In the genomic region with DNA sequence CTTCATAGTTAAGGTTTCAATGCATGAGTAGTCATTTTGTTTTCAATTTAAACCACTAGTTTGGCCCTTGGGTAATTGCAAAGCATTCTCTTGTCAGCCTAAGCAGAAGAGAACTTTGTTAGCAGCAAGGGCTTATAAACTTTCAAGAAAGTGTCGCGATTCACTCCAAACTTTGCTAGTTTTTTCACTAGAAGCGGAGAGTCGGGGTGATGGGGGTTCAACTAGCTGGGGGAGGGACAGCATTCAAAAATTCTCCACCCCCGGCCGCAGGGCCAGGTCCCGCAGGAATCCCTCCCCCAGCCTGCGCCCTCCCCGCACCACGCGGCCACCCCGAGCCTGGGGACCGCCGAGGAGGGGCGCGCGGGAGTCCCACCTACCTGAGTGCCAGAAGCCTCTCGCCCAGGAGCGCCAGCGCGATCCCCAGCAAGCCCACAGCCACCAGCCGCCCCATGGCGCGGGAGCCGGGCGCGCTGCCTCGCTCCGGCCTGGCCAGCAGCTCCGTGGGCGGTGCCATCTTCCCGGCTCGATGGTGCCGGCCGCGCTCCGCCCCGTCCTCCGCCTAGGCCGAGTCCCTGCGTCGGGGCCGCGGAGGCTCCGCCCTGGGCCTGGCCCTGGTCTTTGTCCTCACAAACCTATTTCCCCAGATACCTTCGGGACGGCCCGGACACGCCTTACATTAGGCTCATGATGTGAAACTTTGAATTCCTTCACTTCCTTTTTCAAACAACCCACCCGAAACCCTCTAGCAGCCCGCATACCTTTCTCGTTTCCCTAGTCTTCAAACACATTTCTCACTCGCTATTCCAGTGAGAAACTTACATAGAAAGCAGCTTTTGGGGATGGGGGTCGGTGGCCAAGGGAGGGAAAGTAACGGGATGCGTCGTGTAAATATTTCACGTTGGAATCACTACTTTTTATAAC, we compare ENCODE assay signal across 1 cellular context.
TF ChIP-seq lines count a peak whose summit lies in the region.

A gene (minus strand): TSS at position 528 of the 921 bp plus-strand sequence. CDS start 77 bp downstream, at position 451.

TF ChIP-seq in WTC11, 78 proteins besides CTCF, POLR2A, EP300 and RAD21 (continued from another document and continues in another):
- TF ChIP-seq, protein P1, sequence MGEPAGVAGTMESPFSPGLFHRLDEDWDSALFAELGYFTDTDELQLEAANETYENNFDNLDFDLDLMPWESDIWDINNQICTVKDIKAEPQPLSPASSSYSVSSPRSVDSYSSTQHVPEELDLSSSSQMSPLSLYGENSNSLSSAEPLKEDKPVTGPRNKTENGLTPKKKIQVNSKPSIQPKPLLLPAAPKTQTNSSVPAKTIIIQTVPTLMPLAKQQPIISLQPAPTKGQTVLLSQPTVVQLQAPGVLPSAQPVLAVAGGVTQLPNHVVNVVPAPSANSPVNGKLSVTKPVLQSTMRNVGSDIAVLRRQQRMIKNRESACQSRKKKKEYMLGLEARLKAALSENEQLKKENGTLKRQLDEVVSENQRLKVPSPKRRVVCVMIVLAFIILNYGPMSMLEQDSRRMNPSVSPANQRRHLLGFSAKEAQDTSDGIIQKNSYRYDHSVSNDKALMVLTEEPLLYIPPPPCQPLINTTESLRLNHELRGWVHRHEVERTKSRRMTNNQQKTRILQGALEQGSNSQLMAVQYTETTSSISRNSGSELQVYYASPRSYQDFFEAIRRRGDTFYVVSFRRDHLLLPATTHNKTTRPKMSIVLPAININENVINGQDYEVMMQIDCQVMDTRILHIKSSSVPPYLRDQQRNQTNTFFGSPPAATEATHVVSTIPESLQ (CRISPR knock-in tag; IDR thresholded peaks at IDR 0.05), result no peak
- TF ChIP-seq, protein P2, sequence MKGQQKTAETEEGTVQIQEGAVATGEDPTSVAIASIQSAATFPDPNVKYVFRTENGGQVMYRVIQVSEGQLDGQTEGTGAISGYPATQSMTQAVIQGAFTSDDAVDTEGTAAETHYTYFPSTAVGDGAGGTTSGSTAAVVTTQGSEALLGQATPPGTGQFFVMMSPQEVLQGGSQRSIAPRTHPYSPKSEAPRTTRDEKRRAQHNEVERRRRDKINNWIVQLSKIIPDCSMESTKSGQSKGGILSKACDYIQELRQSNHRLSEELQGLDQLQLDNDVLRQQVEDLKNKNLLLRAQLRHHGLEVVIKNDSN (CRISPR knock-in tag; IDR thresholded peaks at IDR 0.05), result no peak
- no peak for TF ChIP-seq CBFB (CRISPR knock-in tag; IDR thresholded peaks at IDR 0.05; ENCODE audit: low read depth)
- peak; percentile 61 for TF ChIP-seq TEAD1 (CRISPR knock-in tag; IDR thresholded peaks at IDR 0.05)
- TF ChIP-seq ZNF138 (CRISPR knock-in tag; conservative IDR thresholded peaks at IDR 0.05), result no peak
- TF ChIP-seq CREB1 (CRISPR knock-in tag; IDR thresholded peaks at IDR 0.05), result no peak
- TF ChIP-seq MYBL2 (CRISPR knock-in tag; IDR thresholded peaks at IDR 0.05), result 0 out of 2 replicates have a peak, but pooled peaks have one; percentile 27
- TF ChIP-seq, protein P3, sequence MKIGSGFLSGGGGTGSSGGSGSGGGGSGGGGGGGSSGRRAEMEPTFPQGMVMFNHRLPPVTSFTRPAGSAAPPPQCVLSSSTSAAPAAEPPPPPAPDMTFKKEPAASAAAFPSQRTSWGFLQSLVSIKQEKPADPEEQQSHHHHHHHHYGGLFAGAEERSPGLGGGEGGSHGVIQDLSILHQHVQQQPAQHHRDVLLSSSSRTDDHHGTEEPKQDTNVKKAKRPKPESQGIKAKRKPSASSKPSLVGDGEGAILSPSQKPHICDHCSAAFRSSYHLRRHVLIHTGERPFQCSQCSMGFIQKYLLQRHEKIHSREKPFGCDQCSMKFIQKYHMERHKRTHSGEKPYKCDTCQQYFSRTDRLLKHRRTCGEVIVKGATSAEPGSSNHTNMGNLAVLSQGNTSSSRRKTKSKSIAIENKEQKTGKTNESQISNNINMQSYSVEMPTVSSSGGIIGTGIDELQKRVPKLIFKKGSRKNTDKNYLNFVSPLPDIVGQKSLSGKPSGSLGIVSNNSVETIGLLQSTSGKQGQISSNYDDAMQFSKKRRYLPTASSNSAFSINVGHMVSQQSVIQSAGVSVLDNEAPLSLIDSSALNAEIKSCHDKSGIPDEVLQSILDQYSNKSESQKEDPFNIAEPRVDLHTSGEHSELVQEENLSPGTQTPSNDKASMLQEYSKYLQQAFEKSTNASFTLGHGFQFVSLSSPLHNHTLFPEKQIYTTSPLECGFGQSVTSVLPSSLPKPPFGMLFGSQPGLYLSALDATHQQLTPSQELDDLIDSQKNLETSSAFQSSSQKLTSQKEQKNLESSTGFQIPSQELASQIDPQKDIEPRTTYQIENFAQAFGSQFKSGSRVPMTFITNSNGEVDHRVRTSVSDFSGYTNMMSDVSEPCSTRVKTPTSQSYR (CRISPR knock-in tag; IDR thresholded peaks at IDR 0.05), result no peak
- TF ChIP-seq ZNF219 (CRISPR knock-in tag; IDR thresholded peaks at IDR 0.05; ENCODE audit: borderline replicate concordance), result peak; percentile 62; the same call in 1 of the 2 replicates
- TF ChIP-seq NFYB (CRISPR knock-in tag; conservative IDR thresholded peaks at IDR 0.05; ENCODE audit: low read depth), result 0 out of 2 replicates have a peak, but pooled peaks have one; percentile 10
- TF ChIP-seq ZNF416 (CRISPR knock-in tag; IDR thresholded peaks at IDR 0.05), result no peak
- TF ChIP-seq, protein P4, sequence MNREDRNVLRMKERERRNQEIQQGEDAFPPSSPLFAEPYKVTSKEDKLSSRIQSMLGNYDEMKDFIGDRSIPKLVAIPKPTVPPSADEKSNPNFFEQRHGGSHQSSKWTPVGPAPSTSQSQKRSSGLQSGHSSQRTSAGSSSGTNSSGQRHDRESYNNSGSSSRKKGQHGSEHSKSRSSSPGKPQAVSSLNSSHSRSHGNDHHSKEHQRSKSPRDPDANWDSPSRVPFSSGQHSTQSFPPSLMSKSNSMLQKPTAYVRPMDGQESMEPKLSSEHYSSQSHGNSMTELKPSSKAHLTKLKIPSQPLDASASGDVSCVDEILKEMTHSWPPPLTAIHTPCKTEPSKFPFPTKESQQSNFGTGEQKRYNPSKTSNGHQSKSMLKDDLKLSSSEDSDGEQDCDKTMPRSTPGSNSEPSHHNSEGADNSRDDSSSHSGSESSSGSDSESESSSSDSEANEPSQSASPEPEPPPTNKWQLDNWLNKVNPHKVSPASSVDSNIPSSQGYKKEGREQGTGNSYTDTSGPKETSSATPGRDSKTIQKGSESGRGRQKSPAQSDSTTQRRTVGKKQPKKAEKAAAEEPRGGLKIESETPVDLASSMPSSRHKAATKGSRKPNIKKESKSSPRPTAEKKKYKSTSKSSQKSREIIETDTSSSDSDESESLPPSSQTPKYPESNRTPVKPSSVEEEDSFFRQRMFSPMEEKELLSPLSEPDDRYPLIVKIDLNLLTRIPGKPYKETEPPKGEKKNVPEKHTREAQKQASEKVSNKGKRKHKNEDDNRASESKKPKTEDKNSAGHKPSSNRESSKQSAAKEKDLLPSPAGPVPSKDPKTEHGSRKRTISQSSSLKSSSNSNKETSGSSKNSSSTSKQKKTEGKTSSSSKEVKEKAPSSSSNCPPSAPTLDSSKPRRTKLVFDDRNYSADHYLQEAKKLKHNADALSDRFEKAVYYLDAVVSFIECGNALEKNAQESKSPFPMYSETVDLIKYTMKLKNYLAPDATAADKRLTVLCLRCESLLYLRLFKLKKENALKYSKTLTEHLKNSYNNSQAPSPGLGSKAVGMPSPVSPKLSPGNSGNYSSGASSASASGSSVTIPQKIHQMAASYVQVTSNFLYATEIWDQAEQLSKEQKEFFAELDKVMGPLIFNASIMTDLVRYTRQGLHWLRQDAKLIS (CRISPR knock-in tag; IDR thresholded peaks at IDR 0.05; ENCODE audit: borderline replicate concordance), result no peak
- TF ChIP-seq, protein P5, sequence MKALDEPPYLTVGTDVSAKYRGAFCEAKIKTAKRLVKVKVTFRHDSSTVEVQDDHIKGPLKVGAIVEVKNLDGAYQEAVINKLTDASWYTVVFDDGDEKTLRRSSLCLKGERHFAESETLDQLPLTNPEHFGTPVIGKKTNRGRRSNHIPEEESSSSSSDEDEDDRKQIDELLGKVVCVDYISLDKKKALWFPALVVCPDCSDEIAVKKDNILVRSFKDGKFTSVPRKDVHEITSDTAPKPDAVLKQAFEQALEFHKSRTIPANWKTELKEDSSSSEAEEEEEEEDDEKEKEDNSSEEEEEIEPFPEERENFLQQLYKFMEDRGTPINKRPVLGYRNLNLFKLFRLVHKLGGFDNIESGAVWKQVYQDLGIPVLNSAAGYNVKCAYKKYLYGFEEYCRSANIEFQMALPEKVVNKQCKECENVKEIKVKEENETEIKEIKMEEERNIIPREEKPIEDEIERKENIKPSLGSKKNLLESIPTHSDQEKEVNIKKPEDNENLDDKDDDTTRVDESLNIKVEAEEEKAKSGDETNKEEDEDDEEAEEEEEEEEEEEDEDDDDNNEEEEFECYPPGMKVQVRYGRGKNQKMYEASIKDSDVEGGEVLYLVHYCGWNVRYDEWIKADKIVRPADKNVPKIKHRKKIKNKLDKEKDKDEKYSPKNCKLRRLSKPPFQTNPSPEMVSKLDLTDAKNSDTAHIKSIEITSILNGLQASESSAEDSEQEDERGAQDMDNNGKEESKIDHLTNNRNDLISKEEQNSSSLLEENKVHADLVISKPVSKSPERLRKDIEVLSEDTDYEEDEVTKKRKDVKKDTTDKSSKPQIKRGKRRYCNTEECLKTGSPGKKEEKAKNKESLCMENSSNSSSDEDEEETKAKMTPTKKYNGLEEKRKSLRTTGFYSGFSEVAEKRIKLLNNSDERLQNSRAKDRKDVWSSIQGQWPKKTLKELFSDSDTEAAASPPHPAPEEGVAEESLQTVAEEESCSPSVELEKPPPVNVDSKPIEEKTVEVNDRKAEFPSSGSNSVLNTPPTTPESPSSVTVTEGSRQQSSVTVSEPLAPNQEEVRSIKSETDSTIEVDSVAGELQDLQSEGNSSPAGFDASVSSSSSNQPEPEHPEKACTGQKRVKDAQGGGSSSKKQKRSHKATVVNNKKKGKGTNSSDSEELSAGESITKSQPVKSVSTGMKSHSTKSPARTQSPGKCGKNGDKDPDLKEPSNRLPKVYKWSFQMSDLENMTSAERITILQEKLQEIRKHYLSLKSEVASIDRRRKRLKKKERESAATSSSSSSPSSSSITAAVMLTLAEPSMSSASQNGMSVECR (CRISPR knock-in tag; IDR thresholded peaks at IDR 0.05; ENCODE audit: borderline replicate concordance), result 0 out of 2 replicates have a peak, but pooled peaks have one; percentile 65
- TF ChIP-seq, protein P6, sequence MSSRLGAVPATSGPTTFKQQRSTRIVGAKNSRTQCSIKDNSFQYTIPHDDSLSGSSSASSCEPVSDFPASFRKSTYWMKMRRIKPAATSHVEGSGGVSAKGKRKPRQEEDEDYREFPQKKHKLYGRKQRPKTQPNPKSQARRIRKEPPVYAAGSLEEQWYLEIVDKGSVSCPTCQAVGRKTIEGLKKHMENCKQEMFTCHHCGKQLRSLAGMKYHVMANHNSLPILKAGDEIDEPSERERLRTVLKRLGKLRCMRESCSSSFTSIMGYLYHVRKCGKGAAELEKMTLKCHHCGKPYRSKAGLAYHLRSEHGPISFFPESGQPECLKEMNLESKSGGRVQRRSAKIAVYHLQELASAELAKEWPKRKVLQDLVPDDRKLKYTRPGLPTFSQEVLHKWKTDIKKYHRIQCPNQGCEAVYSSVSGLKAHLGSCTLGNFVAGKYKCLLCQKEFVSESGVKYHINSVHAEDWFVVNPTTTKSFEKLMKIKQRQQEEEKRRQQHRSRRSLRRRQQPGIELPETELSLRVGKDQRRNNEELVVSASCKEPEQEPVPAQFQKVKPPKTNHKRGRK (CRISPR knock-in tag; IDR thresholded peaks at IDR 0.05; ENCODE audit: borderline replicate concordance), result no peak
- no peak for TF ChIP-seq ZNF671 (CRISPR knock-in tag; IDR thresholded peaks at IDR 0.05)
- no peak for TF ChIP-seq ZNF121 (CRISPR knock-in tag; IDR thresholded peaks at IDR 0.05)
- TF ChIP-seq RELA (CRISPR knock-in tag; IDR thresholded peaks at IDR 0.05; ENCODE audit: borderline replicate concordance), result peak; percentile 45; the same call in 1 of the 2 replicates
- TF ChIP-seq, protein P7, sequence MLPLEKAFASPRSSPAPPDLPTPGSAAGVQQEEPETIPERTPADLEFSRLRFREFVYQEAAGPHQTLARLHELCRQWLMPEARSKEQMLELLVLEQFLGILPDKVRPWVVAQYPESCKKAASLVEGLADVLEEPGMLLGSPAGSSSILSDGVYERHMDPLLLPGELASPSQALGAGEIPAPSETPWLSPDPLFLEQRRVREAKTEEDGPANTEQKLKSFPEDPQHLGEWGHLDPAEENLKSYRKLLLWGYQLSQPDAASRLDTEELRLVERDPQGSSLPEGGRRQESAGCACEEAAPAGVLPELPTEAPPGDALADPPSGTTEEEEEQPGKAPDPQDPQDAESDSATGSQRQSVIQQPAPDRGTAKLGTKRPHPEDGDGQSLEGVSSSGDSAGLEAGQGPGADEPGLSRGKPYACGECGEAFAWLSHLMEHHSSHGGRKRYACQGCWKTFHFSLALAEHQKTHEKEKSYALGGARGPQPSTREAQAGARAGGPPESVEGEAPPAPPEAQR (CRISPR knock-in tag; IDR thresholded peaks at IDR 0.05), result no peak
- TF ChIP-seq ELF4 (CRISPR knock-in tag; IDR thresholded peaks at IDR 0.05; ENCODE audit: low read depth), result 0 out of 2 replicates have a peak, but pooled peaks have one; percentile 68
- peak; percentile 35; the same call in 1 of the 2 replicates for TF ChIP-seq ZNF317 (CRISPR knock-in tag; IDR thresholded peaks at IDR 0.05; ENCODE audit: borderline replicate concordance, low read depth)
- TF ChIP-seq NR1H2 (CRISPR knock-in tag; IDR thresholded peaks at IDR 0.05), result no peak
- TF ChIP-seq ETV6 (CRISPR knock-in tag; IDR thresholded peaks at IDR 0.05), result no peak
- TF ChIP-seq, protein P8, sequence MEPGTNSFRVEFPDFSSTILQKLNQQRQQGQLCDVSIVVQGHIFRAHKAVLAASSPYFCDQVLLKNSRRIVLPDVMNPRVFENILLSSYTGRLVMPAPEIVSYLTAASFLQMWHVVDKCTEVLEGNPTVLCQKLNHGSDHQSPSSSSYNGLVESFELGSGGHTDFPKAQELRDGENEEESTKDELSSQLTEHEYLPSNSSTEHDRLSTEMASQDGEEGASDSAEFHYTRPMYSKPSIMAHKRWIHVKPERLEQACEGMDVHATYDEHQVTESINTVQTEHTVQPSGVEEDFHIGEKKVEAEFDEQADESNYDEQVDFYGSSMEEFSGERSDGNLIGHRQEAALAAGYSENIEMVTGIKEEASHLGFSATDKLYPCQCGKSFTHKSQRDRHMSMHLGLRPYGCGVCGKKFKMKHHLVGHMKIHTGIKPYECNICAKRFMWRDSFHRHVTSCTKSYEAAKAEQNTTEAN (CRISPR knock-in tag; IDR thresholded peaks at IDR 0.05), result 0 out of 2 replicates have a peak, but pooled peaks have one; percentile 62
- TF ChIP-seq ZNF232 (CRISPR knock-in tag; IDR thresholded peaks at IDR 0.05), result no peak
- TF ChIP-seq, protein P9, sequence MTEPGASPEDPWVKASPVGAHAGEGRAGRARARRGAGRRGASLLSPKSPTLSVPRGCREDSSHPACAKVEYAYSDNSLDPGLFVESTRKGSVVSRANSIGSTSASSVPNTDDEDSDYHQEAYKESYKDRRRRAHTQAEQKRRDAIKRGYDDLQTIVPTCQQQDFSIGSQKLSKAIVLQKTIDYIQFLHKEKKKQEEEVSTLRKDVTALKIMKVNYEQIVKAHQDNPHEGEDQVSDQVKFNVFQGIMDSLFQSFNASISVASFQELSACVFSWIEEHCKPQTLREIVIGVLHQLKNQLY (CRISPR knock-in tag; IDR thresholded peaks at IDR 0.05), result peak; percentile 48; the same call in 1 of the 2 replicates
- peak; percentile 88 for TF ChIP-seq FOXP1 (CRISPR knock-in tag; IDR thresholded peaks at IDR 0.05; ENCODE audit: borderline replicate concordance)
- 0 out of 2 replicates have a peak, but pooled peaks have one; percentile 35 for TF ChIP-seq TEAD4 (CRISPR knock-in tag; IDR thresholded peaks at IDR 0.05)
- TF ChIP-seq NR2C2 (CRISPR knock-in tag; IDR thresholded peaks at IDR 0.05), result no peak
